8 cellular contexts compared by ENCODE assay signal in genomic region chr5:179822444-179822990, GRCh38. TPM values are rescaled to one million over a fixed set of nuclear protein-coding genes. Genes with fewer than 3 reads are reported as not detected.
A peak's percentile ranks its signal among the peaks of the same experiment; 100 is the strongest.
DNase-seq lines count a peak whose midpoint lies in the region; ATAC-seq and TF ChIP-seq lines count a peak whose summit lies in the region.

No MANE protein-coding gene starts in this region.

- H3K9me3 Mint-ChIP-seq in activated naive CD4-positive, alpha-beta T cell treated with anti-CD3 and anti-CD28 coated beads for 36 hours: no peaks in the 10 kb centered on the region

- peaks cover 53% of the 10 kb centered on the region for H3K4me1 Mint-ChIP-seq in activated naive CD4-positive, alpha-beta T cell treated with anti-CD3 and anti-CD28 coated beads for 36 hours (ENCODE audit: low read depth)

- intact Hi-C loops in activated naive CD4-positive, alpha-beta T cell treated with anti-CD3 and anti-CD28 coated beads for 36 hours (cut with micrococcal nuclease): no loop called here

- no peak for DNase-seq in activated naive CD4-positive, alpha-beta T cell treated with anti-CD3 and anti-CD28 coated beads for 36 hours
- no peak for DNase-seq in activated naive CD4-positive, alpha-beta T cell treated with anti-CD3 and anti-CD28 coated beads, Interleukin-2, amount 50 U/mL, for 16 hours
- DNase-seq in astrocyte of the spinal cord (ENCODE audit: low read depth, low spot score): no peak
- no peak for DNase-seq in lung (ENCODE audit: low spot score)
- DNase-seq in tibial nerve (ENCODE audit: low spot score in 2 of 2): no peak
- DNase-seq in NCI-H524 treated with DMSO at 0.1 percent for 48 hours (lab: John Stamatoyannopoulos, UW): no peak
- DNase-seq in cortex of kidney (lab: John Stamatoyannopoulos, UW): no peak
- DNase-seq in NCI-H748 treated with DMSO at 0.1 percent for 48 hours (lab: John Stamatoyannopoulos, UW): no peak

- ATAC-seq in lung (ENCODE audit: insufficient read depth, low FRiP score): no peak

- in situ Hi-C loops in astrocyte of the spinal cord (cut with HindIII; ENCODE audit: low sequenced_read_pairs): no loop called here

- CTCF ChIA-PET in activated naive CD4-positive, alpha-beta T cell treated with anti-CD3 and anti-CD28 coated beads for 36 hours (lab: Charles Lee): interaction anchor here (0.7 to 1.5 kb wide), 3 partner anchors 14 to 72 kb away, joined by 3 to 4 read pairs (median 3); no protein-coding TSS in a partner anchor

- peak overlapping the region; percentile 88 for H3K4me3 Mint-ChIP-seq in activated naive CD4-positive, alpha-beta T cell treated with anti-CD3 and anti-CD28 coated beads for 36 hours

- H3K27ac ChIP-seq in lung (ENCODE audit: low read depth in 1 of 2, low read length in 1 of 2) (peak overlapping the region; percentile 28 to 37), tibial nerve (peak overlapping the region in 3 of 4 donors; percentile 57 to 99 (median 98))

- H3K4me3 ChIP-seq in astrocyte of the spinal cord (ENCODE audit: low read depth, low read length): peak overlapping the region; percentile 80
- peak overlapping the region; percentile 46 for H3K4me3 ChIP-seq in lung
- peak overlapping the region; percentile 31 to 88 (median 84) for H3K4me3 ChIP-seq in tibial nerve

- H3K27me3 Mint-ChIP-seq in activated naive CD4-positive, alpha-beta T cell treated with anti-CD3 and anti-CD28 coated beads for 36 hours (ENCODE audit: low read depth): peaks cover 4% of the 10 kb centered on the region

- H3K4me1 ChIP-seq in lung (ENCODE audit: control insufficient read depth in 2 of 2, insufficient read depth in 2 of 2, low read length in 2 of 2) (peaks cover 5 to 38% of the 10 kb centered on the region in 2 donors), tibial nerve (peaks cover 0 to 81% (median 52%) of the 10 kb centered on the region in 4 donors)

- TF ChIP-seq CTCF in astrocyte of the spinal cord (IDR thresholded peaks at IDR 0.05; ENCODE audit: low read depth, low read length) (no peak), lung (IDR thresholded peaks at IDR 0.05; ENCODE audit: control extremely low read depth, extremely low read depth) (no peak), tibial nerve (IDR thresholded peaks at IDR 0.05) (no peak)

- TF ChIP-seq POLR2A in tibial nerve (IDR thresholded peaks at IDR 0.05): no peak

- 56 to 84% methylated on average over 8 of the region's 8 CpGs for WGBS in lung, 2 donors
- 47 to 55% methylated on average over 7 to 8 of the region's 8 CpGs for WGBS in tibial nerve, 2 donors

- H3K27me3 ChIP-seq in lung (ENCODE audit: control insufficient read depth, insufficient read depth): no peaks in the 10 kb centered on the region
- H3K27me3 ChIP-seq in tibial nerve: no peaks in the 10 kb centered on the region

- peaks cover 22% of the 10 kb centered on the region for H3K36me3 Mint-ChIP-seq in activated naive CD4-positive, alpha-beta T cell treated with anti-CD3 and anti-CD28 coated beads for 36 hours (ENCODE audit: low read depth)

- no peak for TF ChIP-seq EP300 in tibial nerve (IDR thresholded peaks at IDR 0.05)

- no peaks in the 10 kb centered on the region for H3K9me3 ChIP-seq in lung (ENCODE audit: control insufficient read depth in 2 of 2, insufficient read depth in 1 of 2, low read length in 1 of 2)
- no peaks in the 10 kb centered on the region for H3K9me3 ChIP-seq in tibial nerve

- H3K36me3 ChIP-seq in lung (ENCODE audit: control insufficient read depth in 2 of 2, insufficient read depth in 2 of 2, low read length in 2 of 2): peaks cover 14 to 41% of the 10 kb centered on the region in 2 donors
- peaks cover 11 to 50% (median 20%) of the 10 kb centered on the region in 3 donors for H3K36me3 ChIP-seq in tibial nerve

- no peak overlapping the region for H3K27ac Mint-ChIP-seq in activated naive CD4-positive, alpha-beta T cell treated with anti-CD3 and anti-CD28 coated beads for 36 hours

RNA-seq across cellular contexts. Expression of gene SQSTM1, which starts 1.8 kb away (rescaled TPM):
- 100 to 1,000 TPM; 109 to 114 TPM for total RNA-seq in activated naive CD4-positive, alpha-beta T cell treated with anti-CD3 and anti-CD28 coated beads for 36 hours
- total RNA-seq in lung (100 to 1,000 TPM; 350 to 568 TPM), tibial nerve (100 to 1,000 TPM; 408 to 463 (median 452) TPM)
- 100 to 1,000 TPM; 298 to 394 TPM for polyA plus RNA-seq in lung

RNA-seq across cellular contexts. Expression of gene MGAT4B, which starts 15.9 kb away (rescaled TPM):
- total RNA-seq in activated naive CD4-positive, alpha-beta T cell treated with anti-CD3 and anti-CD28 coated beads for 36 hours: 10 to 100 TPM; 57.7 to 59.9 TPM
- 100 to 1,000 TPM in 1 of 2 donors, 10 to 100 TPM in 1; 73.2 to 154 TPM for total RNA-seq in lung
- polyA plus RNA-seq in lung: 10 to 100 TPM; 65.0 to 91.7 TPM
- 100 to 1,000 TPM in 1 of 4 donors, 10 to 100 TPM in 3; 52.7 to 153 (median 91.0) TPM for total RNA-seq in tibial nerve

RNA-seq across cellular contexts. Expression of gene LTC4S, which starts 28.7 kb away (rescaled TPM):
- total RNA-seq in activated naive CD4-positive, alpha-beta T cell treated with anti-CD3 and anti-CD28 coated beads for 36 hours: under 1 TPM in 1 of 2 experiments, not detected in 1; 0.79 TPM
- total RNA-seq in lung (10 to 100 TPM in 1 of 2 donors, 1 to 10 TPM in 1; 4.0 to 25.3 TPM), tibial nerve (10 to 100 TPM in 2 of 4 donors, 1 to 10 TPM in 2; 7.6 to 38.6 (median 18.4) TPM)
- polyA plus RNA-seq in lung: 10 to 100 TPM in 1 of 2 donors, 1 to 10 TPM in 1; 4.3 to 12.3 TPM

RNA-seq across cellular contexts. Expression of gene MRNIP, which starts 36.1 kb away (rescaled TPM):
- total RNA-seq in activated naive CD4-positive, alpha-beta T cell treated with anti-CD3 and anti-CD28 coated beads for 36 hours: 10 to 100 TPM; 16.2 to 16.3 TPM
- total RNA-seq in lung (10 to 100 TPM; 29.5 to 51.0 TPM), tibial nerve (10 to 100 TPM; 48.5 to 82.4 (median 63.2) TPM)
- polyA plus RNA-seq in lung: 10 to 100 TPM; 15.4 to 41.2 TPM
